In genomic region chr9:4986783-4987182, GRCh38 we compare ENCODE assay signal across 11 cellular contexts. TPM values are rescaled to one million over a fixed set of nuclear protein-coding genes. Genes with fewer than 3 reads are reported as not detected.
DNase-seq lines count a peak whose midpoint lies in the region; ATAC-seq and TF ChIP-seq lines count a peak whose summit lies in the region.
"Had no signal": no experiment of that assay in that cellular context is flagged by ENCODE, and none has a peak within 500 bp of the region (broad histone marks: within the 10 kb centered on the region; RNA-seq: fewer than 3 reads in every experiment).

No MANE protein-coding gene starts in this region.

- POLR2A ChIA-PET in activated CD4-positive, alpha-beta memory T cell treated with anti-CD3 and anti-CD28 coated beads for 36 hours (lab: Charles Lee) = interaction anchor here (2.7 kb wide), 1 partner anchor 16 kb away, joined by 19 read pairs; no protein-coding TSS in a partner anchor

- no peak overlapping the region for H3K4me3 Mint-ChIP-seq in activated naive CD4-positive, alpha-beta T cell treated with anti-CD3 and anti-CD28 coated beads for 36 hours
- peak overlapping the region; percentile 90 for H3K4me3 Mint-ChIP-seq in activated CD4-positive, alpha-beta memory T cell treated with anti-CD3 and anti-CD28 coated beads for 36 hours

- peaks cover 29% of the 10 kb centered on the region for H3K36me3 Mint-ChIP-seq in activated naive CD4-positive, alpha-beta T cell treated with anti-CD3 and anti-CD28 coated beads for 36 hours (ENCODE audit: low read depth)
- peaks cover 7% of the 10 kb centered on the region for H3K36me3 Mint-ChIP-seq in activated CD4-positive, alpha-beta memory T cell treated with anti-CD3 and anti-CD28 coated beads for 36 hours

- peaks cover 31% of the 10 kb centered on the region for H3K4me1 Mint-ChIP-seq in activated naive CD4-positive, alpha-beta T cell treated with anti-CD3 and anti-CD28 coated beads for 36 hours (ENCODE audit: low read depth)
- peaks cover 43% of the 10 kb centered on the region for H3K4me1 Mint-ChIP-seq in activated CD4-positive, alpha-beta memory T cell treated with anti-CD3 and anti-CD28 coated beads for 36 hours (ENCODE audit: low read depth)

- H3K4me1 ChIP-seq in hepatocyte (ENCODE audit: insufficient read depth) (peaks cover 15% of the 10 kb centered on the region), tibial artery (peaks cover 0 to 67% (median 24%) of the 10 kb centered on the region in 4 donors)

- CTCF ChIA-PET in activated naive CD4-positive, alpha-beta T cell treated with anti-CD3 and anti-CD28 coated beads for 36 hours (lab: Charles Lee) = interaction anchor here (0.7 to 7.6 kb wide), 18 partner anchors 9 to 440 kb away, joined by 3 to 92 read pairs (median 4); partner anchors contain the start of gene RCL1
- CTCF ChIA-PET in activated CD4-positive, alpha-beta memory T cell treated with anti-CD3 and anti-CD28 coated beads for 36 hours (lab: Charles Lee) = interaction anchor here (0.7 to 6.5 kb wide), 18 partner anchors 11 to 618 kb away, joined by 3 to 106 read pairs (median 5); partner anchors contain the start of gene RCL1

- DNase-seq in activated naive CD4-positive, alpha-beta T cell treated with anti-CD3 and anti-CD28 coated beads for 36 hours = no peak
- no peak for DNase-seq in activated naive CD4-positive, alpha-beta T cell treated with anti-CD3 and anti-CD28 coated beads, Interleukin-2, amount 50 U/mL, for 16 hours
- no peak for DNase-seq in activated CD4-positive, alpha-beta memory T cell treated with anti-CD3 and anti-CD28 coated beads for 36 hours
- DNase-seq in hepatocyte (ENCODE audit: low spot score) = no peak
- DNase-seq in tibial artery = no peak
- no peak for DNase-seq in activated CD4-positive, CD25-positive, alpha-beta regulatory T cell treated with anti-CD3 and anti-CD28 coated beads, Interleukin-2, amount 50 U/mL, for 72 hours
- DNase-seq in EL = no peak
- DNase-seq: activated CD4-positive, alpha-beta T cell treated with anti-CD3 and anti-CD28 coated beads, Interleukin-2, amount 50 U/mL, for 4 hours; stimulated activated naive CD8-positive, alpha-beta T cell treated with anti-CD3 and anti-CD28 coated beads, Interleukin-15, Interleukin-2, amounts not matched to agents 100 U/mL and 50 U/mL, for 24 hours had no signal

- no peak for ATAC-seq in HG03095 (IDR thresholded peaks at IDR 0.05; ENCODE audit: unreplicated experiment)
- ATAC-seq: esophagus mucosa; stimulated activated naive CD8-positive, alpha-beta T cell treated with anti-CD3 and anti-CD28 coated beads, Interleukin-15, Interleukin-2, amounts not matched to agents 100 U/mL and 50 U/mL, for 24 hours had no signal

- 93% methylated on average over 4 of the region's 4 CpGs for WGBS in hepatocyte (ENCODE audit: low lambda C conversion rate, missing lambda C conversion rate)

- H3K36me3 ChIP-seq in hepatocyte (replicated peaks; ENCODE audit: insufficient read depth, low read depth) (no peaks in the 10 kb centered on the region), tibial artery (peaks cover under 1 to 12% (median 1%) of the 10 kb centered on the region in 3 donors)

- peak overlapping the region; percentile 89 for H3K4me2 ChIP-seq in hepatocyte

- H3K79me2 ChIP-seq in hepatocyte = peaks cover 52% of the 10 kb centered on the region

- H3K4me3 ChIP-seq in hepatocyte = peak overlapping the region; percentile 87
- peak overlapping the region; percentile 78 to 97 for H3K4me3 ChIP-seq in tibial artery

- no peaks in the 10 kb centered on the region for H3K27me3 Mint-ChIP-seq in activated naive CD4-positive, alpha-beta T cell treated with anti-CD3 and anti-CD28 coated beads for 36 hours (ENCODE audit: low read depth)
- no peaks in the 10 kb centered on the region for H3K27me3 Mint-ChIP-seq in activated CD4-positive, alpha-beta memory T cell treated with anti-CD3 and anti-CD28 coated beads for 36 hours

- no peaks in the 10 kb centered on the region for H3K9me3 Mint-ChIP-seq in activated naive CD4-positive, alpha-beta T cell treated with anti-CD3 and anti-CD28 coated beads for 36 hours
- H3K9me3 Mint-ChIP-seq in activated CD4-positive, alpha-beta memory T cell treated with anti-CD3 and anti-CD28 coated beads for 36 hours = no peaks in the 10 kb centered on the region

- H3K27me3 ChIP-seq in hepatocyte (no peaks in the 10 kb centered on the region), tibial artery (no peaks in the 10 kb centered on the region)

- intact Hi-C loops in activated naive CD4-positive, alpha-beta T cell treated with anti-CD3 and anti-CD28 coated beads for 36 hours (cut with micrococcal nuclease) = loop anchor here (1.0 to 10.0 kb wide), 7 partner anchors 153 to 1768 kb away; partner anchors contain the start of genes KDM4C and UHRF2
- intact Hi-C loops in activated CD4-positive, alpha-beta memory T cell treated with anti-CD3 and anti-CD28 coated beads for 36 hours (cut with micrococcal nuclease) = loop anchor here (1.0 to 10.0 kb wide), 4 partner anchors 49 to 868 kb away; partner anchors contain the start of genes INSL6 and PLGRKT
- intact Hi-C loops in tibial artery (cut with DNase I; ENCODE audit: low total_unique reads) = loop anchor here (5.0 kb wide), 3 partner anchors 129 to 224 kb away; partner anchors contain the start of gene RCL1

- H3K27ac ChIP-seq in hepatocyte (peak overlapping the region; percentile 100), tibial artery (peak overlapping the region; percentile 94 to 99)

- no peaks in the 10 kb centered on the region for H3K9me2 ChIP-seq in hepatocyte (replicated peaks; ENCODE audit: insufficient read depth)

- no peaks in the 10 kb centered on the region for H4K20me1 ChIP-seq in hepatocyte (ENCODE audit: insufficient read depth, poor library complexity, severe bottlenecking)

- TF ChIP-seq CTCF in hepatocyte (IDR thresholded peaks at IDR 0.05; ENCODE audit: poor library complexity) (no peak), tibial artery (IDR thresholded peaks at IDR 0.05) (no peak)

- no peak overlapping the region for H2AFZ ChIP-seq in hepatocyte

- no peaks in the 10 kb centered on the region for H3K9me3 ChIP-seq in hepatocyte (ENCODE audit: low read depth)
- H3K9me3 ChIP-seq in tibial artery = no peaks in the 10 kb centered on the region

- peak overlapping the region; percentile 95 for H3K27ac Mint-ChIP-seq in activated naive CD4-positive, alpha-beta T cell treated with anti-CD3 and anti-CD28 coated beads for 36 hours
- peak overlapping the region; percentile 34 for H3K27ac Mint-ChIP-seq in activated CD4-positive, alpha-beta memory T cell treated with anti-CD3 and anti-CD28 coated beads for 36 hours

RNA-seq across cellular contexts. Expression of gene JAK2, which starts 1.7 kb away (rescaled TPM):
- total RNA-seq in activated naive CD4-positive, alpha-beta T cell treated with anti-CD3 and anti-CD28 coated beads for 36 hours = 10 to 100 TPM; 46.8 to 51.0 TPM
- total RNA-seq in activated CD4-positive, alpha-beta memory T cell treated with anti-CD3 and anti-CD28 coated beads for 36 hours = 10 to 100 TPM; 23.2 to 25.5 TPM
- total RNA-seq in hepatocyte = 17.1 and 20.8 TPM in 2 replicates
- polyA plus RNA-seq in hepatocyte = 11.8 and 14.3 TPM in 2 replicates
